ENCODE assay signal across 7 cellular contexts in genomic region chr2:190407662-190408537, GRCh38. TPM values are rescaled to one million over a fixed set of nuclear protein-coding genes. Genes with fewer than 3 reads are reported as not detected.
DNase-seq lines count a peak whose midpoint lies in the region; ATAC-seq, FAIRE-seq and TF ChIP-seq lines count a peak whose summit lies in the region.

Gene MFSD6, plus strand, starts transcription at chr2:190408355. Its CDS starts 27,675 bp downstream, at chr2:190436030.

- H3K4me1 ChIP-seq in H1 (replicated peaks in 1 of 4; ENCODE audit: control insufficient read depth in 3 of 4, insufficient read depth in 4 of 4, low read length in 3 of 4), result peaks cover 3 to 7% (median 5%) of the 10 kb centered on the region in 4 experiments; a peak in 6 of 7 replicates
- peaks cover 38% of the 10 kb centered on the region for H3K4me1 ChIP-seq in mononuclear cell (ENCODE audit: insufficient read depth, low read length)

- no peak for FAIRE-seq in H1 (lab: Jason Lieb, UNC)

- H2BK120ac ChIP-seq in H1 (replicated peaks; ENCODE audit: low read depth, low read length), result no peak within 1 kb of the TSS

- H3K9me3 ChIP-seq in H1 (ENCODE audit: insufficient read depth in 2 of 2, low read depth in 1 of 2, low read length in 1 of 2) (no peaks in the 10 kb centered on the region), mononuclear cell (ENCODE audit: low read depth, low read length) (no peaks in the 10 kb centered on the region)

- H3K36me3 ChIP-seq in H1 (ENCODE audit: control insufficient read depth in 2 of 4, insufficient read depth in 4 of 4, low read length in 3 of 4), result no peaks in the 10 kb centered on the region

- no peaks in the 10 kb centered on the region for H3K79me2 ChIP-seq in H1 (ENCODE audit: control insufficient read depth in 1 of 2, insufficient read depth in 2 of 2, low read length in 2 of 2)

- no peak within 1 kb of the TSS for H3K56ac ChIP-seq in H1 (replicated peaks; ENCODE audit: insufficient read length, low read depth, low read length)

- no peak within 1 kb of the TSS for H3K18ac ChIP-seq in H1 (ENCODE audit: extremely low read depth, low read length)

- no peak within 1 kb of the TSS for H2BK20ac ChIP-seq in H1 (ENCODE audit: low read length)

- H4K20me1 ChIP-seq in H1 (replicated peaks in 1 of 2; ENCODE audit: control insufficient read depth in 1 of 2, insufficient read depth in 2 of 2, low read length in 2 of 2), result no peaks in the 10 kb centered on the region

- DNase-seq in NCI-H2227 (lab: John Stamatoyannopoulos, UW; ENCODE audit: unreplicated experiment) (peak; percentile 82), H1 (ENCODE audit: low read depth in 1 of 2, low spot score in 2 of 2) (peak in 1 of 2 experiments; percentile 76)
- DNase-seq in activated CD8-positive, alpha-beta memory T cell treated with anti-CD3 and anti-CD28 coated beads for 1 hour (ENCODE audit: extremely low read depth in 1 of 2, low read depth in 1 of 2), result peak; percentile 22 to 44
- DNase-seq in stimulated activated CD8-positive, alpha-beta memory T cell treated with anti-CD3 and anti-CD28 coated beads, Interleukin-4, amount 100 ng/mL, for 1 hour (ENCODE audit: low read depth in 2 of 2, low spot score in 1 of 2), result peak; percentile 23 to 27

- peak within 1 kb of the TSS; percentile 59 to 82 (median 72) for H3K4me3 ChIP-seq in H1 (ENCODE audit: extremely low read depth in 1 of 4, insufficient read depth in 2 of 4, low read depth in 3 of 4, low read length in 4 of 4)
- peak within 1 kb of the TSS; percentile 65 for H3K4me3 ChIP-seq in mononuclear cell (ENCODE audit: low read length)

- H3K23me2 ChIP-seq in H1 (ENCODE audit: low read depth, low read length), result peaks cover 11% of the 10 kb centered on the region; the same call in 1 of the 2 replicates

- 0 out of 2 replicates have a peak within 1 kb of the TSS, but pooled peaks have one; percentile 41 for H2BK5ac ChIP-seq in H1 (ENCODE audit: low read depth, low read length)

- no peak within 1 kb of the TSS for H4K5ac ChIP-seq in H1 (ENCODE audit: insufficient read length, low read depth, low read length)

- H2AFZ ChIP-seq in H1 (ENCODE audit: low read length), result peak within 1 kb of the TSS; percentile 48

- no peak within 1 kb of the TSS for H2AK5ac ChIP-seq in H1 (ENCODE audit: low read depth, low read length)

- H2BK15ac ChIP-seq in H1 (ENCODE audit: low read length), result no peak within 1 kb of the TSS

- CTCF ChIA-PET in H1 (lab: Charles Lee; ENCODE audit: partially characterized antibody), result interaction anchor here (0.8 to 1.2 kb wide), 3 partner anchors 22 to 400 kb away, joined by 3 read pairs; no protein-coding TSS in a partner anchor

- no peak within 1 kb of the TSS for H3K14ac ChIP-seq in H1 (ENCODE audit: insufficient read length)

- no peaks in the 10 kb centered on the region for H3K79me1 ChIP-seq in H1 (ENCODE audit: low read depth, low read length)

- peak in 1 of 3 experiments; percentile 2; a peak in 1 of 4 replicates for TF ChIP-seq CTCF in H1 (IDR thresholded peaks at IDR 0.05; ENCODE audit: control extremely low read depth in 1 of 3, insufficient read depth in 1 of 3, low read depth in 1 of 3, low read length in 3 of 3)

- H3K4ac ChIP-seq in H1 (replicated peaks; ENCODE audit: insufficient read length, low read depth, low read length), result no peak within 1 kb of the TSS

- WGBS in H1 (ENCODE audit: extremely low coverage in 1 of 2, insufficient coverage in 1 of 2, insufficient read length in 1 of 2, insufficient replicate concordance in 2 of 2, low coverage in 1 of 2, low lambda C conversion rate in 2 of 2, missing lambda C conversion rate in 1 of 2), 2 experiments, result 1% methylated on average over 34 of the region's 98 CpGs; no CpG with 5 or more reads in 1 of the 2 experiments

- peak within 1 kb of the TSS in 3 of 4 experiments; percentile 22 to 80 (median 61); a peak in 5 of 7 replicates for H3K9ac ChIP-seq in H1 (replicated peaks in 1 of 4; ENCODE audit: extremely low read depth in 1 of 4, low read depth in 3 of 4, low read length in 3 of 4)

- no peak for TF ChIP-seq RAD21 in H1 (IDR thresholded peaks at IDR 0.05 in 1 of 2, conservative IDR thresholded peaks at IDR 0.05 in 1 of 2; ENCODE audit: low read depth in 2 of 2, low read length in 2 of 2)

- no peak for TF ChIP-seq EP300 in H1 (IDR thresholded peaks at IDR 0.05; ENCODE audit: borderline replicate concordance in 1 of 2, low read depth in 2 of 2, low read length in 2 of 2)

- ATAC-seq in GM18505 (IDR thresholded peaks at IDR 0.05; ENCODE audit: unreplicated experiment) (peak; percentile 52), HG02763 (IDR thresholded peaks at IDR 0.05; ENCODE audit: unreplicated experiment) (peak; percentile 56)

- no peak within 1 kb of the TSS for H3K27ac ChIP-seq in H1 (ENCODE audit: low read depth, low read length)

- H4K8ac ChIP-seq in H1 (ENCODE audit: extremely low read depth, insufficient read depth, low read length), result peak within 1 kb of the TSS; percentile 38

- POLR2A ChIA-PET in H1 (lab: Charles Lee; ENCODE audit: partially characterized antibody), result interaction anchor here (1.1 kb wide), 2 partner anchors 16 to 88 kb away, joined by 3 to 4 read pairs; partner anchors contain the start of gene HIBCH

- peak within 1 kb of the TSS; percentile 44 for H2BK12ac ChIP-seq in H1 (ENCODE audit: low read depth, low read length)

- peak within 1 kb of the TSS; percentile 95 to 99 for H3K4me2 ChIP-seq in H1 (ENCODE audit: insufficient read depth in 1 of 2, low read depth in 2 of 2, low read length in 2 of 2)

- peak; percentile 57 for TF ChIP-seq POLR2A in GM18505 (IDR thresholded peaks at IDR 0.05; ENCODE audit: borderline replicate concordance, extremely low read depth, insufficient read depth, insufficient read length)
- peak in 1 of 2 experiments; percentile 13; a peak in 1 of 3 replicates for TF ChIP-seq POLR2A in H1 (IDR thresholded peaks at IDR 0.05; ENCODE audit: control extremely low read depth in 1 of 2, low read depth in 2 of 2, low read length in 2 of 2)

- no peak within 1 kb of the TSS for H4K91ac ChIP-seq in H1 (replicated peaks; ENCODE audit: insufficient read length, low read length)

- no peak within 1 kb of the TSS for H3K23ac ChIP-seq in H1 (ENCODE audit: insufficient read length)

- H3K27me3 ChIP-seq in H1 (replicated peaks in 1 of 4; ENCODE audit: control insufficient read depth in 3 of 4, extremely low read depth in 1 of 4, insufficient read depth in 3 of 4, low read length in 3 of 4), result peaks cover 2 to 24% (median 20%) of the 10 kb centered on the region in 4 experiments
- peaks cover 5% of the 10 kb centered on the region for H3K27me3 ChIP-seq in mononuclear cell (ENCODE audit: insufficient read depth, low read length)

TF ChIP-seq in H1, 55 proteins besides CTCF, POLR2A, EP300 and RAD21 (continues in another document):
- no peak for TF ChIP-seq RFX5 (IDR thresholded peaks at IDR 0.05; ENCODE audit: borderline replicate concordance, low read depth, low read length)
- peak; percentile 44; the same call in 1 of the 2 replicates for TF ChIP-seq SUZ12 (IDR thresholded peaks at IDR 0.05; ENCODE audit: low read length)
- TF ChIP-seq JUND (IDR thresholded peaks at IDR 0.05; ENCODE audit: low read length), result no peak
- no peak for TF ChIP-seq FOSL1 (IDR thresholded peaks at IDR 0.05; ENCODE audit: insufficient read depth, low read depth, low read length)
- no peak for TF ChIP-seq GTF2F1 (IDR thresholded peaks at IDR 0.05; ENCODE audit: borderline replicate concordance, low read depth, low read length)
- no peak for TF ChIP-seq E2F6 (IDR thresholded peaks at IDR 0.05)
- peak; percentile 74 for TF ChIP-seq ASH2L (IDR thresholded peaks at IDR 0.05; ENCODE audit: low read length)
- no peak for TF ChIP-seq CREB1 (IDR thresholded peaks at IDR 0.05)
- no peak for TF ChIP-seq NRF1 (IDR thresholded peaks at IDR 0.05; ENCODE audit: low read depth, low read length)
- TF ChIP-seq TBP (IDR thresholded peaks at IDR 0.05; ENCODE audit: low read depth, low read length), result peak; percentile 29; the same call in 1 of the 2 replicates
- 0 out of 2 replicates have a peak, but pooled peaks have one; percentile 62 for TF ChIP-seq TCF12 (IDR thresholded peaks at IDR 0.05; ENCODE audit: low read depth, low read length)
- peak; percentile 45; the same call in 1 of the 2 replicates for TF ChIP-seq MAX (IDR thresholded peaks at IDR 0.05)
- no peak for TF ChIP-seq SP1 (IDR thresholded peaks at IDR 0.05; ENCODE audit: low read depth, low read length)
- TF ChIP-seq SIN3A (conservative IDR thresholded peaks at IDR 0.05 in 1 of 2, IDR thresholded peaks at IDR 0.05 in 1 of 2; ENCODE audit: low read depth in 1 of 2, low read length in 2 of 2), result 0 out of 4 replicates have a peak, but pooled peaks of 1 of the 2 experiments have one; percentile 39
- TF ChIP-seq TAF1 (IDR thresholded peaks at IDR 0.05; ENCODE audit: low read depth, low read length), result 0 out of 2 replicates have a peak, but pooled peaks have one; percentile 34
- peak; percentile 28 for TF ChIP-seq RNF2 (IDR thresholded peaks at IDR 0.05; ENCODE audit: borderline replicate concordance, low read depth, low read length, missing control alignments, poor library complexity, severe bottlenecking)
- no peak for TF ChIP-seq SP2 (IDR thresholded peaks at IDR 0.05; ENCODE audit: low read length)
- TF ChIP-seq KDM4A (IDR thresholded peaks at IDR 0.05; ENCODE audit: low read depth, low read length, severe bottlenecking), result peak; percentile 22
- no peak for TF ChIP-seq MAFK (IDR thresholded peaks at IDR 0.05; ENCODE audit: low read depth, low read length)
- TF ChIP-seq GABPA (IDR thresholded peaks at IDR 0.05; ENCODE audit: borderline replicate concordance, insufficient read depth, low read length), result no peak

RNA-seq across cellular contexts. Expression of gene MFSD6, which starts in this region (rescaled TPM):
- 5.1 and 6.3 TPM in 2 replicates for total RNA-seq in H1 (2021; fragmentation: NEBNext Ultra II Directional; extraction: Animal tissue kit (Norgen Biotek cat#: 25700))
- polyA plus RNA-seq in H1 (2011; rRNA removed), result 1.8 and 2.7 TPM in 2 replicates
- 2.5 TPM for polyA plus RNA-seq in H1 (2011; cell fraction: cytosol; rRNA removed)
- polyA plus RNA-seq in H1 (2011; cell fraction: nucleus; rRNA removed), result 7.3 TPM
- 2.8 to 4.1 TPM (median 3.2 TPM) in 4 replicates for polyA plus RNA-seq in H1 (2012, experiment 1 of 2)
- polyA plus RNA-seq in H1 (2012, experiment 2 of 2), result 0.35 TPM
- polyA plus RNA-seq in H1 (2013, experiment 1 of 2), result 5.7 TPM
- 5.9 TPM for polyA plus RNA-seq in H1 (2013, experiment 2 of 2)
- polyA minus RNA-seq in H1 (2011; rRNA and poly(A)+ RNA removed), result 4.7 and 6.7 TPM in 2 replicates
- 9.4 TPM for polyA minus RNA-seq in H1 (2011; cell fraction: cytosol; rRNA and poly(A)+ RNA removed)
- 17.0 TPM for polyA minus RNA-seq in H1 (2011; cell fraction: nucleus; rRNA and poly(A)+ RNA removed)
- 77.1 TPM for total RNA-seq in mononuclear cell

Comparison
In these comparisons a context has a peak if more than half of its experiments do, and no peak if none do; other contexts are left out.
1. RNA of gene MFSD6 (total RNA-seq): 77.1 TPM in mononuclear cell (single experiment); 5.1 to 6.3 TPM in H1; every median in the first group is over 10 times any median in the second.